8 cellular contexts compared by ENCODE assay signal in genomic region chr2:25340340-25340886, GRCh38. TPM values are rescaled to one million over a fixed set of nuclear protein-coding genes. Genes with fewer than 3 reads are reported as not detected.
DNase-seq lines count a peak whose midpoint lies in the region; ATAC-seq lines count a peak whose summit lies in the region.

No MANE protein-coding gene starts in this region.

- DNase-seq in activated T-cell treated with anti-CD3 and anti-CD28 coated beads, Interleukin-2, amount 50 U/mL, for 4 hours, result no peak
- no peak for DNase-seq in activated T-cell treated with anti-CD3 and anti-CD28 coated beads for 4 hours
- DNase-seq in T-helper 17 cell, result peak in 1 of 3 donors; percentile 18
- DNase-seq in effector memory CD8-positive, alpha-beta T cell, result no peak
- peak; percentile 49 for DNase-seq in natural killer cell treated with Interleukin-12 subunit alpha and Interleukin-12 subunit beta and Interleukin-15 and Interleukin-18, amount 100 ng/mL, for 72 hours (ENCODE audit: low spot score)

- no peaks in the 10 kb centered on the region for H3K9me3 ChIP-seq in T-helper 17 cell (ENCODE audit: control insufficient read depth, low read length, poor library complexity, severe bottlenecking)

- no peak for ATAC-seq in activated T-cell treated with anti-CD3 and anti-CD28 coated beads, Interleukin-2, amount 50 U/mL, for 4 hours
- no peak for ATAC-seq in T-helper 17 cell
- no peak for ATAC-seq in effector memory CD8-positive, alpha-beta T cell (replicated peaks)
- no peak for ATAC-seq in natural killer cell treated with Interleukin-12 subunit alpha and Interleukin-12 subunit beta and Interleukin-15 and Interleukin-18, amount 100 ng/mL, for 72 hours
- no peak for ATAC-seq in HG03039 (IDR thresholded peaks at IDR 0.05; ENCODE audit: unreplicated experiment)
- no peak for ATAC-seq in GM19452 (IDR thresholded peaks at IDR 0.05; ENCODE audit: unreplicated experiment)
- no peak for ATAC-seq in GM21529 (IDR thresholded peaks at IDR 0.05; ENCODE audit: unreplicated experiment)

- peak overlapping the region; percentile 76 for H3K4me3 Mint-ChIP-seq in activated T-cell treated with anti-CD3 and anti-CD28 coated beads, Interleukin-2, amount 50 U/mL, for 4 hours
- peak overlapping the region; percentile 81 for H3K4me3 Mint-ChIP-seq in T-helper 17 cell
- H3K4me3 Mint-ChIP-seq in effector memory CD8-positive, alpha-beta T cell, result peak overlapping the region; percentile 70 to 76
- H3K4me3 Mint-ChIP-seq in natural killer cell treated with Interleukin-12 subunit alpha and Interleukin-12 subunit beta and Interleukin-15 and Interleukin-18, amount 100 ng/mL, for 72 hours, result peak overlapping the region; percentile 45

- H3K27me3 Mint-ChIP-seq in activated T-cell treated with anti-CD3 and anti-CD28 coated beads, Interleukin-2, amount 50 U/mL, for 4 hours (ENCODE audit: low read depth), result no peaks in the 10 kb centered on the region
- no peaks in the 10 kb centered on the region for H3K27me3 Mint-ChIP-seq in T-helper 17 cell
- H3K27me3 Mint-ChIP-seq in effector memory CD8-positive, alpha-beta T cell, result no peaks in the 10 kb centered on the region
- no peaks in the 10 kb centered on the region for H3K27me3 Mint-ChIP-seq in natural killer cell treated with Interleukin-12 subunit alpha and Interleukin-12 subunit beta and Interleukin-15 and Interleukin-18, amount 100 ng/mL, for 72 hours

- H3K27ac Mint-ChIP-seq in T-helper 17 cell, result no peak overlapping the region
- H3K27ac Mint-ChIP-seq in effector memory CD8-positive, alpha-beta T cell, result no peak overlapping the region
- H3K27ac Mint-ChIP-seq in natural killer cell treated with Interleukin-12 subunit alpha and Interleukin-12 subunit beta and Interleukin-15 and Interleukin-18, amount 100 ng/mL, for 72 hours, result no peak overlapping the region

- peaks cover 44% of the 10 kb centered on the region for H3K4me1 Mint-ChIP-seq in activated T-cell treated with anti-CD3 and anti-CD28 coated beads, Interleukin-2, amount 50 U/mL, for 4 hours (ENCODE audit: low read depth)
- H3K4me1 Mint-ChIP-seq in T-helper 17 cell, result peaks cover 28% of the 10 kb centered on the region
- H3K4me1 Mint-ChIP-seq in effector memory CD8-positive, alpha-beta T cell (ENCODE audit: low read depth in 2 of 2), result peaks cover 28 to 40% of the 10 kb centered on the region in 2 donors
- H3K4me1 Mint-ChIP-seq in natural killer cell treated with Interleukin-12 subunit alpha and Interleukin-12 subunit beta and Interleukin-15 and Interleukin-18, amount 100 ng/mL, for 72 hours (ENCODE audit: low read depth in 2 of 2), result peaks cover 9 to 19% of the 10 kb centered on the region in 2 donors

- no peaks in the 10 kb centered on the region for H3K9me3 Mint-ChIP-seq in activated T-cell treated with anti-CD3 and anti-CD28 coated beads, Interleukin-2, amount 50 U/mL, for 4 hours
- no peaks in the 10 kb centered on the region for H3K9me3 Mint-ChIP-seq in effector memory CD8-positive, alpha-beta T cell
- no peaks in the 10 kb centered on the region for H3K9me3 Mint-ChIP-seq in natural killer cell treated with Interleukin-12 subunit alpha and Interleukin-12 subunit beta and Interleukin-15 and Interleukin-18, amount 100 ng/mL, for 72 hours

- H3K36me3 Mint-ChIP-seq in activated T-cell treated with anti-CD3 and anti-CD28 coated beads, Interleukin-2, amount 50 U/mL, for 4 hours (ENCODE audit: insufficient read depth), result peaks cover 1% of the 10 kb centered on the region
- no peaks in the 10 kb centered on the region for H3K36me3 Mint-ChIP-seq in T-helper 17 cell (ENCODE audit: low read depth)
- H3K36me3 Mint-ChIP-seq in effector memory CD8-positive, alpha-beta T cell (ENCODE audit: insufficient read depth), result peaks cover 4% of the 10 kb centered on the region
- no peaks in the 10 kb centered on the region for H3K36me3 Mint-ChIP-seq in natural killer cell treated with Interleukin-12 subunit alpha and Interleukin-12 subunit beta and Interleukin-15 and Interleukin-18, amount 100 ng/mL, for 72 hours

RNA-seq across cellular contexts. Expression of gene DNMT3A, which starts 1.3 kb away (rescaled TPM):
- total RNA-seq in activated T-cell treated with anti-CD3 and anti-CD28 coated beads, Interleukin-2, amount 50 U/mL, for 4 hours, result 100 to 1,000 TPM in 2 of 3 donors, 10 to 100 TPM in 1; 89.2 to 106 (median 103) TPM
- total RNA-seq in T-helper 17 cell, result 10 to 100 TPM; 62.8 to 67.6 TPM
- 10 to 100 TPM in 1 of 2 donors, 1 to 10 TPM in 1; 8.9 to 32.2 TPM for total RNA-seq in natural killer cell treated with Interleukin-12 subunit alpha and Interleukin-12 subunit beta and Interleukin-15 and Interleukin-18, amount 100 ng/mL, for 72 hours
